In the genomic region with DNA sequence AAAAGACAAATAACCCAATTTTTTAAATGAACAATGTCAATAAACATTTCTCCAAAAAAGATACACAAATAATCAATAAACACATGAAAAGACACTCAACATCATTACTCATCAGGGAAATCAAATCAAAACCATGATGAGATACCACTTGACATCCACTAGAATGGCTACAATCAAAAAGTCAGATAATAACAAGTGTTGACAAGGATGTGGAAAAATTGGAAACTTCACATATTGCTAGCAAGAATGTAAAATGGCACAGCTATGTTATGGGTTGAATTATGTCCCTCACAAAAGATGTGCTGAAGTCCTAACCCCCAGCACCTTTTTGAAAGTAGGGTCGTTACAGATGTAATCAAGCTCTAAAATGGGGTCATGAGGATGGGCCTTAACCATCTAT, we compare ENCODE assay signal across 14 cellular contexts. TPM values are rescaled to one million over a fixed set of nuclear protein-coding genes. Genes with fewer than 3 reads are reported as not detected.
DNase-seq lines count a peak whose midpoint lies in the region; FAIRE-seq and TF ChIP-seq lines count a peak whose summit lies in the region.
"Had no signal": no experiment of that assay in that cellular context is flagged by ENCODE, and none has a peak within 500 bp of the region (broad histone marks: within the 10 kb centered on the region; RNA-seq: fewer than 3 reads in every experiment).

No MANE protein-coding gene starts in this region.

- intact Hi-C loops in kidney (cut with DNase I) (no loop called here), vagina (cut with DNase I) (no loop called here)

- no peak overlapping the region for H3K9ac ChIP-seq in kidney (ENCODE audit: low read length in 2 of 2)

- TF ChIP-seq EP300 in suprapubic skin (IDR thresholded peaks at IDR 0.05) = no peak

- no peak overlapping the region for H3K27ac ChIP-seq in kidney (ENCODE audit: low read depth in 2 of 2, low read length in 2 of 2)
- H3K27ac ChIP-seq in suprapubic skin = peak overlapping the region; percentile 19
- H3K27ac ChIP-seq in vagina = no peak overlapping the region
- H3K27ac ChIP-seq: HL-60 had no signal

- H3K36me3 ChIP-seq in kidney (ENCODE audit: control insufficient read depth in 1 of 2, insufficient read depth in 2 of 2, low read length in 2 of 2) (no peaks in the 10 kb centered on the region), suprapubic skin (no peaks in the 10 kb centered on the region), vagina (no peaks in the 10 kb centered on the region)

- H3K27me3 ChIP-seq in suprapubic skin (no peaks in the 10 kb centered on the region), vagina (no peaks in the 10 kb centered on the region)

- no peak for DNase-seq in kidney
- DNase-seq in suprapubic skin (ENCODE audit: low spot score in 2 of 2) = no peak
- DNase-seq in activated T-cell treated with anti-CD3 and anti-CD28 coated beads, Interleukin-2, amount 50 U/mL, for 1 hour = no peak
- no peak for DNase-seq in vagina (ENCODE audit: extremely low spot score in 2 of 2)
- no peak for DNase-seq in OCI-M1 (lab: John Stamatoyannopoulos, UW)
- DNase-seq: 8988T; C1 segment of cervical spinal cord; Calu3; CD4-positive, alpha-beta T cell; DMS 273 treated with DMSO at 0.1 percent for 48 hours had no signal

- peak; percentile 34 for FAIRE-seq in A204.1 (lab: Jason Lieb, UNC)
- peak; percentile 32 for FAIRE-seq in TTC549 (lab: Jason Lieb, UNC)
- FAIRE-seq in kidney (lab: Jason Lieb, UNC) = peak; percentile 35
- FAIRE-seq: H54 had no signal

- WGBS in suprapubic skin = 92% methylated on average over 1 of the region's 1 CpG

- TF ChIP-seq POLR2A in suprapubic skin (IDR thresholded peaks at IDR 0.05) (no peak), vagina (IDR thresholded peaks at IDR 0.05) (no peak)

- TF ChIP-seq CTCF in kidney (IDR thresholded peaks at IDR 0.05; ENCODE audit: borderline replicate concordance, extremely low read depth, insufficient read depth) (no peak), suprapubic skin (IDR thresholded peaks at IDR 0.05) (no peak), vagina (IDR thresholded peaks at IDR 0.05) (no peak)

- H3K9me3 ChIP-seq in kidney (ENCODE audit: control insufficient read depth in 1 of 2, low read length in 2 of 2) = no peaks in the 10 kb centered on the region
- H3K9me3 ChIP-seq in suprapubic skin = no peaks in the 10 kb centered on the region
- no peaks in the 10 kb centered on the region for H3K9me3 ChIP-seq in vagina

- H3K4me1 ChIP-seq in kidney (ENCODE audit: control insufficient read depth in 1 of 2, insufficient read depth in 1 of 2, low read depth in 1 of 2, low read length in 2 of 2) = peaks cover 34 to 47% of the 10 kb centered on the region in 2 donors
- H3K4me1 ChIP-seq in suprapubic skin = peaks cover 36% of the 10 kb centered on the region
- H3K4me1 ChIP-seq in vagina = peaks cover 58% of the 10 kb centered on the region

- H3K4me3 ChIP-seq in kidney (ENCODE audit: low read length in 2 of 2) = no peak overlapping the region
- H3K4me3 ChIP-seq in suprapubic skin = no peak overlapping the region
- no peak overlapping the region for H3K4me3 ChIP-seq in vagina

RNA-seq across cellular contexts. Expression of gene TNS1, which starts 33.2 kb away (rescaled TPM):
- 471 TPM for total RNA-seq in kidney
- polyA plus RNA-seq in kidney (ENCODE audit: insufficient read depth, low read depth, low replicate concordance) = 44.8 TPM
- total RNA-seq in suprapubic skin = 100 to 1,000 TPM in 2 of 4 donors, 10 to 100 TPM in 2; 64.1 to 145 (median 99.5) TPM
- total RNA-seq in vagina = 216 TPM
